ENCODE assay signal across 8 cellular contexts in genomic region chr16:28491080-28491969, GRCh38. TPM values are rescaled to one million over a fixed set of nuclear protein-coding genes. Genes with fewer than 3 reads are reported as not detected.
A peak's percentile ranks its signal among the peaks of the same experiment; 100 is the strongest.
DNase-seq lines count a peak whose midpoint lies in the region; ATAC-seq and TF ChIP-seq lines count a peak whose summit lies in the region.

No MANE protein-coding gene starts in this region.

- no peaks in the 10 kb centered on the region for H3K9me3 ChIP-seq in SJCRH30 (replicated peaks)
- H3K9me3 ChIP-seq in lung (ENCODE audit: control insufficient read depth in 2 of 2, insufficient read depth in 1 of 2, low read length in 1 of 2), result no peaks in the 10 kb centered on the region
- H3K9me3 ChIP-seq in testis, result no peaks in the 10 kb centered on the region

- ATAC-seq in HG03135 (IDR thresholded peaks at IDR 0.05; ENCODE audit: unreplicated experiment) (peak; percentile 10), lung (ENCODE audit: insufficient read depth, low FRiP score) (peak; percentile 7), HG03025 (IDR thresholded peaks at IDR 0.05; ENCODE audit: low FRiP score, unreplicated experiment) (no peak)

- intact Hi-C loops in dendritic cell treated with granulocyte-macrophage colony-stimulating factor and Interleukin-4, amounts not matched to agents 40 ng/mL and 50 ng/mL, for 4 days (cut with micrococcal nuclease), result loop anchor here (5.0 kb wide), 2 partner anchors 61 to 214 kb away; partner anchors contain the start of gene SGF29
- intact Hi-C loops in testis (cut with DNase I; ENCODE audit: low total_unique reads), result no loop called here

- no peak for TF ChIP-seq CTCF in lung (IDR thresholded peaks at IDR 0.05; ENCODE audit: control extremely low read depth, extremely low read depth)
- TF ChIP-seq CTCF in testis (IDR thresholded peaks at IDR 0.05), result no peak

- 1% methylated on average over 46 of the region's 46 CpGs for WGBS in lung, 2 donors
- WGBS in testis, 2 donors, result 1% methylated on average over 16 to 39 of the region's 46 CpGs

- H3K27ac ChIP-seq in SJCRH30 (peak overlapping the region; percentile 95), lung (ENCODE audit: low read depth in 1 of 2, low read length in 1 of 2) (peak overlapping the region; percentile 92 to 94), testis (peak overlapping the region; percentile 95 to 98)

- H3K4me3 Mint-ChIP-seq in T-helper 2 cell treated with Interferon-gamma antibody and Interleukin-4, amounts not matched to agents 5 μg/mL and 100 μg/mL, for 36 hours, result peak overlapping the region; percentile 98
- peak overlapping the region; percentile 86 for H3K4me3 Mint-ChIP-seq in dendritic cell treated with granulocyte-macrophage colony-stimulating factor and Interleukin-4, amounts not matched to agents 40 ng/mL and 50 ng/mL, for 4 days

- H3K27me3 ChIP-seq in SJCRH30, result peaks cover 2% of the 10 kb centered on the region; the same call in 1 of the 2 replicates
- no peaks in the 10 kb centered on the region for H3K27me3 ChIP-seq in lung (ENCODE audit: control insufficient read depth, insufficient read depth)
- H3K27me3 ChIP-seq in testis, result no peaks in the 10 kb centered on the region

- no peaks in the 10 kb centered on the region for H3K4me1 ChIP-seq in SJCRH30
- no peaks in the 10 kb centered on the region for H3K4me1 ChIP-seq in lung (ENCODE audit: control insufficient read depth in 2 of 2, insufficient read depth in 2 of 2, low read length in 2 of 2)
- H3K4me1 ChIP-seq in testis, result peaks cover 5% of the 10 kb centered on the region

- peak overlapping the region; percentile 97 for H3K4me3 ChIP-seq in SJCRH30
- H3K4me3 ChIP-seq in lung, result peak overlapping the region; percentile 97
- peak overlapping the region; percentile 91 to 93 for H3K4me3 ChIP-seq in testis

- H3K36me3 ChIP-seq in SJCRH30, result no peaks in the 10 kb centered on the region
- H3K36me3 ChIP-seq in lung (ENCODE audit: control insufficient read depth in 2 of 2, insufficient read depth in 2 of 2, low read length in 2 of 2), result peaks cover 0 to 17% of the 10 kb centered on the region in 2 donors
- no peaks in the 10 kb centered on the region for H3K36me3 ChIP-seq in testis (ENCODE audit: low read depth, missing control alignments)

- no peak for TF ChIP-seq POLR2A in testis (IDR thresholded peaks at IDR 0.05)

- H3K4me1 Mint-ChIP-seq in T-helper 2 cell treated with Interferon-gamma antibody and Interleukin-4, amounts not matched to agents 5 μg/mL and 100 μg/mL, for 36 hours (ENCODE audit: low read depth), result peaks cover 41% of the 10 kb centered on the region
- peaks cover 58% of the 10 kb centered on the region for H3K4me1 Mint-ChIP-seq in dendritic cell treated with granulocyte-macrophage colony-stimulating factor and Interleukin-4, amounts not matched to agents 40 ng/mL and 50 ng/mL, for 4 days (ENCODE audit: low read depth)

- H3K27ac Mint-ChIP-seq in T-helper 2 cell treated with Interferon-gamma antibody and Interleukin-4, amounts not matched to agents 5 μg/mL and 100 μg/mL, for 36 hours, result peak overlapping the region; percentile 100
- peak overlapping the region; percentile 96 for H3K27ac Mint-ChIP-seq in dendritic cell treated with granulocyte-macrophage colony-stimulating factor and Interleukin-4, amounts not matched to agents 40 ng/mL and 50 ng/mL, for 4 days

- H3K36me3 Mint-ChIP-seq in T-helper 2 cell treated with Interferon-gamma antibody and Interleukin-4, amounts not matched to agents 5 μg/mL and 100 μg/mL, for 36 hours (ENCODE audit: low read depth), result peaks cover 40% of the 10 kb centered on the region
- H3K36me3 Mint-ChIP-seq in dendritic cell treated with granulocyte-macrophage colony-stimulating factor and Interleukin-4, amounts not matched to agents 40 ng/mL and 50 ng/mL, for 4 days (ENCODE audit: low read depth), result peaks cover 70% of the 10 kb centered on the region

- H3K27me3 Mint-ChIP-seq in T-helper 2 cell treated with Interferon-gamma antibody and Interleukin-4, amounts not matched to agents 5 μg/mL and 100 μg/mL, for 36 hours (ENCODE audit: low read depth), result no peaks in the 10 kb centered on the region
- no peaks in the 10 kb centered on the region for H3K27me3 Mint-ChIP-seq in dendritic cell treated with granulocyte-macrophage colony-stimulating factor and Interleukin-4, amounts not matched to agents 40 ng/mL and 50 ng/mL, for 4 days

- no peak for DNase-seq in T-helper 2 cell treated with Interferon-gamma antibody and Interleukin-4, amounts not matched to agents 5 μg/mL and 100 μg/mL, for 36 hours (ENCODE audit: low spot score)
- DNase-seq in T-helper 2 cell, result no peak
- peak; percentile 19 to 45 for DNase-seq in SJCRH30
- DNase-seq in lung (ENCODE audit: low spot score), result peak; percentile 46
- peak; percentile 59 for DNase-seq in testis

- H3K9me3 Mint-ChIP-seq in T-helper 2 cell treated with Interferon-gamma antibody and Interleukin-4, amounts not matched to agents 5 μg/mL and 100 μg/mL, for 36 hours, result no peaks in the 10 kb centered on the region
- H3K9me3 Mint-ChIP-seq in dendritic cell treated with granulocyte-macrophage colony-stimulating factor and Interleukin-4, amounts not matched to agents 40 ng/mL and 50 ng/mL, for 4 days, result no peaks in the 10 kb centered on the region

RNA-seq across cellular contexts. Expression of gene CLN3, which starts 0.5 kb away (rescaled TPM):
- total RNA-seq in SJCRH30 (2014; rRNA removed; shearing (Covaris generic)), result 7.3 and 10.2 TPM in 2 replicates
- total RNA-seq in lung (10 to 100 TPM; 42.4 to 64.8 TPM), testis (10 to 100 TPM; 25.4 to 50.2 TPM)
- polyA plus RNA-seq in lung (10 to 100 TPM; 50.1 to 62.2 TPM), testis (ENCODE audit: insufficient read depth, low read depth, low replicate concordance) (23.3 TPM)

RNA-seq across cellular contexts. Expression of gene APOBR, which starts 3.1 kb away (rescaled TPM):
- total RNA-seq in SJCRH30 (2014; rRNA removed; shearing (Covaris generic)), result not detected in 2 replicates
- total RNA-seq in lung (10 to 100 TPM in 1 of 2 donors, 1 to 10 TPM in 1; 8.0 to 24.7 TPM), testis (1 to 10 TPM; 2.1 to 3.1 TPM)
- polyA plus RNA-seq in lung (10 to 100 TPM; 26.0 to 43.2 TPM), testis (ENCODE audit: insufficient read depth, low read depth, low replicate concordance) (2.9 TPM)

RNA-seq across cellular contexts. Expression of gene IL27, which starts 15.3 kb away (rescaled TPM):
- not detected in 2 replicates for total RNA-seq in SJCRH30 (2014; rRNA removed; shearing (Covaris generic))
- total RNA-seq in lung (1 to 10 TPM in 1 of 2 donors, not detected in 1; 1.1 TPM), testis (1 to 10 TPM in 1 of 2 donors, not detected in 1; 1.8 TPM)
- polyA plus RNA-seq in lung (1 to 10 TPM in 1 of 2 donors, under 1 TPM in 1; 0.37 to 1.8 TPM), testis (ENCODE audit: insufficient read depth, low read depth, low replicate concordance) (1.1 TPM)

RNA-seq across cellular contexts. Expression of gene NPIPB7, which starts 19.2 kb away (rescaled TPM):
- not detected in 2 replicates for total RNA-seq in SJCRH30 (2014; rRNA removed; shearing (Covaris generic))
- total RNA-seq in lung (not detected), testis (10 to 100 TPM in 1 of 2 donors, 1 to 10 TPM in 1; 2.0 to 10.5 TPM)
- polyA plus RNA-seq in lung (under 1 TPM; 0.21 to 0.28 TPM), testis (ENCODE audit: insufficient read depth, low read depth, low replicate concordance) (25.3 TPM)

RNA-seq across cellular contexts. Expression of gene NUPR1, which starts 47.4 kb away (rescaled TPM):
- not detected in 2 replicates for total RNA-seq in SJCRH30 (2014; rRNA removed; shearing (Covaris generic))
- total RNA-seq in lung (100 to 1,000 TPM in 1 of 2 donors, 1 to 10 TPM in 1; 8.0 to 212 TPM), testis (10 to 100 TPM; 38.0 to 46.6 TPM)
- polyA plus RNA-seq in lung (100 to 1,000 TPM; 192 to 828 TPM), testis (ENCODE audit: insufficient read depth, low read depth, low replicate concordance) (159 TPM)

Comparison
In these comparisons a context has a peak if more than half of its experiments do, and no peak if none do; other contexts are left out.
1. DNase-seq: peak in SJCRH30 (2 of 2), lung (single experiment) and testis (single experiment); none in T-helper 2 cell treated with Interferon-gamma antibody and Interleukin-4, amounts not matched to agents 5 μg/mL and 100 μg/mL, for 36 hours (single experiment) and T-helper 2 cell (0 of 5).
2. Peak in every context shown above with its lines, with median percentiles within 50 percentile points of each other: H3K27ac ChIP-seq and H3K4me3 ChIP-seq.